Comparison of ENCODE assay signal across 28 cellular contexts in the genomic region with DNA sequence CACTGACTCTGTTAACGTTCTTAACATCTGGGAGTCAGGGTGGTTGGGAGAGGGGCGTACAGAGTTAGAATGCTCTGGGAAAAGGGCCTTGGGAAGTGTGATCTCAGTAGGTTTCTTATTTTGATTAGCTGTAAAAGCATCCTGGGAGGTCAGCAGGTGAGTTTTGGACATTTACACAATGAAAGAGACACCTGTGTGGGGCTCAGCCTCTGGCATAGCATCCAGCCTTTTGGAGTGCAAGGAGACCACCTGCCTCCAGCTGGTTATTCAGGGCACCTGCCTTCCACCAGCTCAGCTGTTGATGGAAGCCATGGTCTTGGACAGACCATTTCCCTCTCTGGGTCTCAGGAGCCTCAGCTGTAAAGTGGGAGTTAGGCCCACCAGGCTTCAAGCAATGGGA.
"Had no signal": no experiment of that assay in that cellular context is flagged by ENCODE, and none has a peak within 500 bp of the region (broad histone marks: within the 10 kb centered on the region; RNA-seq: fewer than 3 reads in every experiment).

No MANE protein-coding gene starts in this region.

- H3K27ac Mint-ChIP-seq: effector memory CD8-positive, alpha-beta T cell; memory B cell; naive thymus-derived CD4-positive, alpha-beta T cell; stimulated activated effector memory CD8-positive, alpha-beta T cell treated with anti-CD3 and anti-CD28 coated beads, Interleukin-12 subunit alpha, Interleukin-12 subunit beta, amount 100 ng/mL, for 72 hours had no signal

- H3K36me3 Mint-ChIP-seq: memory B cell; naive thymus-derived CD4-positive, alpha-beta T cell; stimulated activated effector memory CD8-positive, alpha-beta T cell treated with anti-CD3 and anti-CD28 coated beads, Interleukin-12 subunit alpha, Interleukin-12 subunit beta, amount 100 ng/mL, for 72 hours had no signal

- ATAC-seq: effector memory CD8-positive, alpha-beta T cell; gastrocnemius medialis; left lobe of liver; psoas muscle; right cardiac atrium; stimulated activated naive CD8-positive, alpha-beta T cell treated with anti-CD3 and anti-CD28 coated beads, Interleukin-15, Interleukin-2, amounts not matched to agents 100 U/mL and 50 U/mL, for 24 hours had no signal

- FAIRE-seq: endometrium, kidney had no signal

- DNase-seq: cortex of kidney; effector memory CD8-positive, alpha-beta T cell; erythroblast; gastrocnemius medialis; head of caudate nucleus; kidney; midbrain; naive thymus-derived CD4-positive, alpha-beta T cell; occipital lobe; ovary; posterior cingulate gyrus; psoas muscle; right cardiac atrium; sigmoid colon; stimulated activated CD4-positive, alpha-beta T cell treated with anti-CD3 and anti-CD28 coated beads, Interleukin-2, amount 100 ng/mL, for 24 hours; stimulated activated CD4-positive, alpha-beta T cell treated with anti-CD3 and anti-CD28 coated beads, Interleukin-4, amount 100 ng/mL, for 24 hours; stimulated activated naive CD8-positive, alpha-beta T cell treated with anti-CD3 and anti-CD28 coated beads, Interleukin-15, Interleukin-2, amounts not matched to agents 100 U/mL and 50 U/mL, for 24 hours; substantia nigra; testis; uterus had no signal

- H3K27ac ChIP-seq: gastrocnemius medialis, ovary, psoas muscle, sigmoid colon, testis, tibial nerve, upper lobe of left lung, uterus had no signal

- H3K9me3 Mint-ChIP-seq: effector memory CD8-positive, alpha-beta T cell; memory B cell; naive thymus-derived CD4-positive, alpha-beta T cell; nephron; stimulated activated effector memory CD8-positive, alpha-beta T cell treated with anti-CD3 and anti-CD28 coated beads, Interleukin-12 subunit alpha, Interleukin-12 subunit beta, amount 100 ng/mL, for 72 hours had no signal

- H3K27me3 ChIP-seq: gastrocnemius medialis, ovary, sigmoid colon, testis, tibial nerve, upper lobe of left lung, uterus had no signal

- H3K4me1 Mint-ChIP-seq: memory B cell; stimulated activated effector memory CD8-positive, alpha-beta T cell treated with anti-CD3 and anti-CD28 coated beads, Interleukin-12 subunit alpha, Interleukin-12 subunit beta, amount 100 ng/mL, for 72 hours had no signal

- H3K4me1 ChIP-seq: gastrocnemius medialis, psoas muscle, testis, tibial nerve, upper lobe of left lung, uterus had no signal

- H3K4me3 ChIP-seq: gastrocnemius medialis, lung, ovary, psoas muscle, sigmoid colon, testis, tibial nerve, upper lobe of left lung, uterus had no signal

- H3K36me3 ChIP-seq: gastrocnemius medialis, ovary, sigmoid colon, tibial nerve, upper lobe of left lung, uterus had no signal

- H3K4me3 Mint-ChIP-seq: effector memory CD8-positive, alpha-beta T cell; memory B cell; naive thymus-derived CD4-positive, alpha-beta T cell; nephron; stimulated activated effector memory CD8-positive, alpha-beta T cell treated with anti-CD3 and anti-CD28 coated beads, Interleukin-12 subunit alpha, Interleukin-12 subunit beta, amount 100 ng/mL, for 72 hours had no signal

- H3K9me3 ChIP-seq: gastrocnemius medialis, ovary, psoas muscle, sigmoid colon, testis, tibial nerve, upper lobe of left lung, uterus had no signal
